Comparison of ENCODE assay signal across 11 cellular contexts in genomic region chr22:50183141-50183971, GRCh38. TPM values are rescaled to one million over a fixed set of nuclear protein-coding genes. Genes with fewer than 3 reads are reported as not detected.
DNase-seq lines count a peak whose midpoint lies in the region; ATAC-seq, FAIRE-seq and TF ChIP-seq lines count a peak whose summit lies in the region.
"Had no signal": no experiment of that assay in that cellular context is flagged by ENCODE, and none has a peak within 500 bp of the region (broad histone marks: within the 10 kb centered on the region; RNA-seq: fewer than 3 reads in every experiment).

No MANE protein-coding gene starts in this region.

- no peaks in the 10 kb centered on the region for H3K9me3 Mint-ChIP-seq in activated CD4-positive, alpha-beta T cell treated with anti-CD3 and anti-CD28 coated beads, Interleukin-2, amount 10 ng/mL, durations not matched to agents 24 days and 14 days
- H3K9me3 Mint-ChIP-seq: activated T-cell treated with anti-CD3 and anti-CD28 coated beads, Interleukin-2, amount 50 U/mL, for 72 hours had no signal

- H3K9me3 ChIP-seq in T-helper 17 cell (ENCODE audit: control insufficient read depth, low read length, poor library complexity, severe bottlenecking) (no peaks in the 10 kb centered on the region), kidney (ENCODE audit: control insufficient read depth in 1 of 2, low read length in 2 of 2) (no peaks in the 10 kb centered on the region), prostate gland (no peaks in the 10 kb centered on the region)

- H2BK5ac ChIP-seq in mesendoderm (ENCODE audit: low read length), result no peak overlapping the region

- TF ChIP-seq CTCF in kidney (IDR thresholded peaks at IDR 0.05; ENCODE audit: borderline replicate concordance, extremely low read depth, insufficient read depth), result no peak
- no peak for TF ChIP-seq CTCF in prostate gland (IDR thresholded peaks at IDR 0.05)

- H2BK120ac ChIP-seq in mesendoderm (ENCODE audit: low read depth, low read length), result no peak overlapping the region

- H3K18ac ChIP-seq in mesendoderm (ENCODE audit: low read length), result no peak overlapping the region

- DNase-seq in activated CD4-positive, alpha-beta T cell treated with anti-CD3 and anti-CD28 coated beads, Interleukin-2, amount 10 ng/mL, durations not matched to agents 24 days and 14 days, result no peak
- DNase-seq in activated CD4-positive, alpha-beta T cell treated with anti-CD3 and anti-CD28 coated beads for 4 hours, result no peak
- DNase-seq in T-helper 17 cell, result no peak
- peak; percentile 77 for DNase-seq in kidney
- no peak for DNase-seq in prostate gland (ENCODE audit: low spot score)
- no peak for DNase-seq in T-helper 9 cell
- DNase-seq in mesendoderm, result no peak
- DNase-seq: activated CD4-positive, CD25-positive, alpha-beta regulatory T cell; activated T-cell treated with anti-CD3 and anti-CD28 coated beads, Interleukin-2, amount 50 U/mL, for 72 hours; foreskin keratinocyte had no signal

- ATAC-seq in T-helper 17 cell, result no peak
- ATAC-seq in GM18867 (IDR thresholded peaks at IDR 0.05; ENCODE audit: unreplicated experiment), result no peak
- ATAC-seq: activated T-cell treated with anti-CD3 and anti-CD28 coated beads, Interleukin-2, amount 50 U/mL, for 72 hours; foreskin keratinocyte had no signal

- peak overlapping the region; percentile 58 for H3K27ac Mint-ChIP-seq in activated CD4-positive, alpha-beta T cell treated with anti-CD3 and anti-CD28 coated beads, Interleukin-2, amount 10 ng/mL, durations not matched to agents 24 days and 14 days
- H3K27ac Mint-ChIP-seq in T-helper 17 cell, result peak overlapping the region; percentile 21
- H3K27ac Mint-ChIP-seq: activated T-cell treated with anti-CD3 and anti-CD28 coated beads, Interleukin-2, amount 50 U/mL, for 72 hours had no signal

- peak overlapping the region; percentile 34 for H3K4me3 Mint-ChIP-seq in activated CD4-positive, alpha-beta T cell treated with anti-CD3 and anti-CD28 coated beads, Interleukin-2, amount 10 ng/mL, durations not matched to agents 24 days and 14 days
- peak overlapping the region; percentile 71 for H3K4me3 Mint-ChIP-seq in T-helper 17 cell

- H3K27me3 Mint-ChIP-seq in activated CD4-positive, alpha-beta T cell treated with anti-CD3 and anti-CD28 coated beads, Interleukin-2, amount 10 ng/mL, durations not matched to agents 24 days and 14 days, result peaks cover 2% of the 10 kb centered on the region
- peaks cover 13% of the 10 kb centered on the region for H3K27me3 Mint-ChIP-seq in T-helper 17 cell

- H3K56ac ChIP-seq in mesendoderm (ENCODE audit: low read length), result no peak overlapping the region

- 72% methylated on average over 19 of the region's 19 CpGs for WGBS in prostate gland
- no CpG with 5 or more reads among the region's 19 CpGs for WGBS in mesendoderm (ENCODE audit: extremely low coverage, insufficient coverage, low lambda C conversion rate)

- FAIRE-seq in kidney (lab: Jason Lieb, UNC), result no peak

- no peaks in the 10 kb centered on the region for H3K36me3 ChIP-seq in kidney (ENCODE audit: control insufficient read depth in 1 of 2, insufficient read depth in 2 of 2, low read length in 2 of 2)
- H3K36me3 ChIP-seq in prostate gland, result no peaks in the 10 kb centered on the region
- H3K36me3 ChIP-seq in mesendoderm (ENCODE audit: control insufficient read depth, insufficient read depth, low read length), result no peaks in the 10 kb centered on the region

- H3K4me1 ChIP-seq in kidney (ENCODE audit: control insufficient read depth in 1 of 2, insufficient read depth in 1 of 2, low read depth in 1 of 2, low read length in 2 of 2), result peaks cover 6 to 33% of the 10 kb centered on the region in 2 donors
- H3K4me1 ChIP-seq in prostate gland (replicated peaks), result peaks cover 8% of the 10 kb centered on the region
- H3K4me1 ChIP-seq in mesendoderm (ENCODE audit: control insufficient read depth, low read depth, low read length), result no peaks in the 10 kb centered on the region
- H3K4me1 ChIP-seq: foreskin keratinocyte had no signal

- no peak overlapping the region for H3K4ac ChIP-seq in mesendoderm (ENCODE audit: low read depth, low read length)

- peaks cover 4% of the 10 kb centered on the region for H3K79me1 ChIP-seq in mesendoderm (ENCODE audit: low read length)

- intact Hi-C loops in activated CD4-positive, alpha-beta T cell treated with anti-CD3 and anti-CD28 coated beads, Interleukin-2, amount 10 ng/mL, durations not matched to agents 24 days and 14 days (cut with micrococcal nuclease), result no loop called here
- intact Hi-C loops in kidney (cut with DNase I) (no loop called here), prostate gland (cut with DNase I) (no loop called here)

- no peak for TF ChIP-seq POLR2A in prostate gland (IDR thresholded peaks at IDR 0.05)

- no peaks in the 10 kb centered on the region for H3K27me3 ChIP-seq in prostate gland (replicated peaks; ENCODE audit: insufficient read depth)
- H3K27me3 ChIP-seq in mesendoderm (ENCODE audit: insufficient read depth, low read length, poor library complexity), result no peaks in the 10 kb centered on the region

- peaks cover 9% of the 10 kb centered on the region for H3K4me1 Mint-ChIP-seq in activated CD4-positive, alpha-beta T cell treated with anti-CD3 and anti-CD28 coated beads, Interleukin-2, amount 10 ng/mL, durations not matched to agents 24 days and 14 days
- H3K4me1 Mint-ChIP-seq in T-helper 17 cell, result peaks cover 15% of the 10 kb centered on the region

- H3K4me3 ChIP-seq in kidney (ENCODE audit: low read length in 2 of 2) (no peak overlapping the region), prostate gland (no peak overlapping the region), mesendoderm (ENCODE audit: low read length) (no peak overlapping the region)

- H3K79me2 ChIP-seq in mesendoderm (ENCODE audit: control insufficient read depth, insufficient read depth, low read length), result peaks cover 8% of the 10 kb centered on the region

- H3K9ac ChIP-seq in kidney (ENCODE audit: low read length in 2 of 2), result peak overlapping the region in 1 of 2 donors; percentile 12
- no peak overlapping the region for H3K9ac ChIP-seq in mesendoderm (ENCODE audit: low read length)

- no peak overlapping the region for H3K23ac ChIP-seq in mesendoderm (ENCODE audit: low read length)

- H4K5ac ChIP-seq in mesendoderm (ENCODE audit: low read length), result no peak overlapping the region

- no peak overlapping the region for H2AK5ac ChIP-seq in mesendoderm (ENCODE audit: low read length)

- H3K27ac ChIP-seq in kidney (ENCODE audit: low read depth in 2 of 2, low read length in 2 of 2) (peak overlapping the region; percentile 71 to 73), prostate gland (peak overlapping the region; percentile 32 to 52), mesendoderm (ENCODE audit: low read depth, low read length) (no peak overlapping the region)
- H3K27ac ChIP-seq: foreskin keratinocyte had no signal

- no peak overlapping the region for H4K8ac ChIP-seq in mesendoderm (ENCODE audit: low read depth, low read length)

- peaks cover 4% of the 10 kb centered on the region for H3K36me3 Mint-ChIP-seq in activated CD4-positive, alpha-beta T cell treated with anti-CD3 and anti-CD28 coated beads, Interleukin-2, amount 10 ng/mL, durations not matched to agents 24 days and 14 days (ENCODE audit: low read depth)
- H3K36me3 Mint-ChIP-seq in T-helper 17 cell (ENCODE audit: low read depth), result peaks cover 7% of the 10 kb centered on the region

- H2BK15ac ChIP-seq in mesendoderm (replicated peaks; ENCODE audit: low read depth), result no peak overlapping the region

- H3K4me2 ChIP-seq in mesendoderm (ENCODE audit: low read length), result no peak overlapping the region

RNA-seq across cellular contexts. Expression of gene TRABD, which starts 2.4 kb away (rescaled TPM):
- total RNA-seq in activated CD4-positive, alpha-beta T cell treated with anti-CD3 and anti-CD28 coated beads, Interleukin-2, amount 10 ng/mL, durations not matched to agents 24 days and 14 days, result 94.4 and 97.4 TPM in 2 replicates
- total RNA-seq in T-helper 17 cell, result 100 to 1,000 TPM; 141 to 158 TPM
- total RNA-seq in kidney, result 56.3 TPM
- polyA plus RNA-seq in kidney (ENCODE audit: insufficient read depth, low read depth, low replicate concordance), result 34.2 TPM
- total RNA-seq in prostate gland, result 10 to 100 TPM; 39.1 to 43.1 TPM
- 34.7 TPM for polyA plus RNA-seq in mesendoderm (2013, experiment 1 of 2)
- 35.7 TPM for polyA plus RNA-seq in mesendoderm (2013, experiment 2 of 2)

RNA-seq across cellular contexts. Expression of gene PANX2, which starts 12.8 kb away (rescaled TPM):
- total RNA-seq in activated CD4-positive, alpha-beta T cell treated with anti-CD3 and anti-CD28 coated beads, Interleukin-2, amount 10 ng/mL, durations not matched to agents 24 days and 14 days, result 1.4 and 1.6 TPM in 2 replicates
- total RNA-seq in T-helper 17 cell (under 1 TPM in 1 of 2 donors, not detected in 1; 0.29 TPM), kidney (1.0 TPM), prostate gland (1 to 10 TPM; 7.5 to 9.5 TPM)
- polyA plus RNA-seq in kidney (ENCODE audit: insufficient read depth, low read depth, low replicate concordance), result 4.3 TPM
- 1.1 TPM for polyA plus RNA-seq in mesendoderm (2013, experiment 1 of 2)
- 1.1 TPM for polyA plus RNA-seq in mesendoderm (2013, experiment 2 of 2)

RNA-seq across cellular contexts. Expression of gene SELENOO, which starts 17.5 kb away (rescaled TPM):
- total RNA-seq in activated CD4-positive, alpha-beta T cell treated with anti-CD3 and anti-CD28 coated beads, Interleukin-2, amount 10 ng/mL, durations not matched to agents 24 days and 14 days, result 24.0 and 25.2 TPM in 2 replicates
- 10 to 100 TPM; 27.4 to 29.5 TPM for total RNA-seq in T-helper 17 cell
- 19.7 TPM for total RNA-seq in kidney
- 42.8 TPM for polyA plus RNA-seq in kidney (ENCODE audit: insufficient read depth, low read depth, low replicate concordance)
- 10 to 100 TPM; 51.8 to 58.5 TPM for total RNA-seq in prostate gland
- polyA plus RNA-seq in mesendoderm (2013, experiment 1 of 2), result 8.4 TPM
- polyA plus RNA-seq in mesendoderm (2013, experiment 2 of 2), result 8.9 TPM
